Comparison of ENCODE assay signal across 8 cellular contexts in the genomic region with DNA sequence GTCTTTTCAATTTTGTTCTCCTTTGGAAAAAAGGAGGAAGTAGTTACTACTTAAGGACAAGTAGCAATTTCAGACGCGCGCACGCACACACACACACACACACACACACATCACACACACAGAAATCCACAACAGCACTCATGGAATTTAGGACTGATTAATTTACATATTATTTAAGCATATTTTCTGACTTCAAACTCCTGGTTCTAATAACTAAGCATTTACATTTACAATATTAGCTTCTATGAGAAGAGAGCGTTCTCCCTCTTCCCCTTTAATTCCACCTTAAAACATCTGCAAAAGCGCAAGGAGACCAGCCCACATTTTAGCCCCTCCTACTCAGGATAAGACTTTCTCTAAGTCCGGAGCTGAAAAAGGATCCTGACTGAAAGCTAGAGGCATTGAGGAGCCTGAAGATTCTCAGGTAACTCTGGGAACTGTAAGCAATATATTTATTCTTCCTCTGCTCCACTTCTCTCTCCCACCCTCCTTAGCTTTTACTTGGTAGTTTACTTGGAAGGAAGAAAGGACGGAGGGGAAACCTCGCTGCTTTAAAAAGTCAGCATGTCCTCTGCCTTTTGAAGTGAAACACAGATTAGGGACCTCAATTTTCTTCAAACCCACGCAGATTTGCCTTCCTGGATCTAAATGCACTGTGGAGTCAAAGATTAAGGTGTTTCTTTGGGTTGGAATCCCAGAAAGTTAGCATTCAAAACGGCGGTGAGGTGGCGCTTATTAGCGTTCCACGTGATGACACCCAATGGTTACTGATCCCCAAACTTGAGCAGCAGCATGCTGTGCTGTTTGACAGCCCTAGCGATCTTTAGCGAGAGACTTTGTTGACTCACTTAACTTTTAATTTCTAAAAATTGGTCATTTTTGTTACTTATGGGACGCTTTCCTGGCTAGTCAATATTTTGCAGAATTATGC. TPM values are rescaled to one million over a fixed set of nuclear protein-coding genes. Genes with fewer than 3 reads are reported as not detected.
DNase-seq lines count a peak whose midpoint lies in the region; ATAC-seq and TF ChIP-seq lines count a peak whose summit lies in the region.

A gene (plus strand): TSS at position 338 of the 931 bp plus-strand sequence. CDS start 25,406 bp downstream, outside the sequence.

- H3K4ac ChIP-seq in mesendoderm (ENCODE audit: low read depth, low read length): no peak within 1 kb of the TSS

- H3K79me1 ChIP-seq in mesendoderm (ENCODE audit: low read length): no peaks in the 10 kb centered on the region

- H3K4me1 ChIP-seq in endodermal cell (ENCODE audit: control insufficient read depth, insufficient read depth, low read length): no peaks in the 10 kb centered on the region
- no peaks in the 10 kb centered on the region for H3K4me1 ChIP-seq in mesendoderm (ENCODE audit: control insufficient read depth, low read depth, low read length)

- no peak within 1 kb of the TSS for H4K8ac ChIP-seq in mesendoderm (ENCODE audit: low read depth, low read length)

- H3K9me3 ChIP-seq in endodermal cell (ENCODE audit: control insufficient read depth, low read length): no peaks in the 10 kb centered on the region

- no peak within 1 kb of the TSS for H2BK5ac ChIP-seq in mesendoderm (ENCODE audit: low read length)

- peak; percentile 39 for DNase-seq in DMS114 treated with DMSO at 0.1 percent for 48 hours (lab: John Stamatoyannopoulos, UW; ENCODE audit: unreplicated experiment)
- DNase-seq in GM20000 (ENCODE audit: low spot score): peak; percentile 32
- peak; percentile 96 for DNase-seq in SKM-1 (lab: John Stamatoyannopoulos, UW; ENCODE audit: unreplicated experiment)
- peak; percentile 60 for DNase-seq in endodermal cell
- DNase-seq in mesendoderm: peak; percentile 78
- DNase-seq in type B pancreatic cell (ENCODE audit: extremely low spot score, unreplicated experiment): no peak
- DNase-seq in NCI-H187 treated with DMSO at 0.1 percent for 48 hours (lab: John Stamatoyannopoulos, UW): no peak

- no peak within 1 kb of the TSS for H3K27ac ChIP-seq in endodermal cell (ENCODE audit: low read depth, low read length)
- no peak within 1 kb of the TSS for H3K27ac ChIP-seq in mesendoderm (ENCODE audit: low read depth, low read length)

- peak within 1 kb of the TSS; percentile 12 for H3K27ac Mint-ChIP-seq in endodermal cell
- peak within 1 kb of the TSS; percentile 74 for H3K27ac Mint-ChIP-seq in type B pancreatic cell

- no peaks in the 10 kb centered on the region for H3K36me3 Mint-ChIP-seq in endodermal cell (ENCODE audit: low read depth)
- H3K36me3 Mint-ChIP-seq in type B pancreatic cell: no peaks in the 10 kb centered on the region

- H3K9ac ChIP-seq in endodermal cell (ENCODE audit: extremely low read depth, low read length, poor library complexity, severe bottlenecking): no peak within 1 kb of the TSS
- H3K9ac ChIP-seq in mesendoderm (ENCODE audit: low read length): peak within 1 kb of the TSS; percentile 61

- peak within 1 kb of the TSS; percentile 17 for H3K56ac ChIP-seq in mesendoderm (ENCODE audit: low read length)

- H3K27me3 Mint-ChIP-seq in endodermal cell (ENCODE audit: insufficient read depth) (peaks cover 7% of the 10 kb centered on the region), type B pancreatic cell (peaks cover 3% of the 10 kb centered on the region)

- peak within 1 kb of the TSS; percentile 59 for H3K4me3 Mint-ChIP-seq in endodermal cell
- H3K4me3 Mint-ChIP-seq in type B pancreatic cell: peak within 1 kb of the TSS; percentile 92

- no peak for TF ChIP-seq CTCF in GM20000 (IDR thresholded peaks at IDR 0.05; ENCODE audit: extremely low read depth, missing control alignments)
- no peak for TF ChIP-seq CTCF in endodermal cell (conservative IDR thresholded peaks at IDR 0.05)
- TF ChIP-seq CTCF in type B pancreatic cell (conservative IDR thresholded peaks at IDR 0.05): no peak

- no peaks in the 10 kb centered on the region for H3K79me2 ChIP-seq in mesendoderm (ENCODE audit: control insufficient read depth, insufficient read depth, low read length)

- H3K36me3 ChIP-seq in endodermal cell (ENCODE audit: control insufficient read depth, insufficient read depth, low read length) (no peaks in the 10 kb centered on the region), mesendoderm (ENCODE audit: control insufficient read depth, insufficient read depth, low read length) (no peaks in the 10 kb centered on the region)

- H3K27me3 ChIP-seq in endodermal cell (ENCODE audit: control insufficient read depth, insufficient read depth, low read length, poor library complexity, severe bottlenecking): peaks cover 6% of the 10 kb centered on the region
- H3K27me3 ChIP-seq in mesendoderm (ENCODE audit: insufficient read depth, low read length, poor library complexity): no peaks in the 10 kb centered on the region

- peak within 1 kb of the TSS; percentile 83 for H3K4me3 ChIP-seq in endodermal cell (ENCODE audit: low read length)
- peak within 1 kb of the TSS; percentile 2 for H3K4me3 ChIP-seq in mesendoderm (ENCODE audit: low read length)

- H2AK5ac ChIP-seq in mesendoderm (ENCODE audit: low read length): no peak within 1 kb of the TSS

- H2BK120ac ChIP-seq in mesendoderm (ENCODE audit: low read depth, low read length): no peak within 1 kb of the TSS

- H3K4me2 ChIP-seq in mesendoderm (ENCODE audit: low read length): peak within 1 kb of the TSS; percentile 65

- ATAC-seq in HG03520 (IDR thresholded peaks at IDR 0.05; ENCODE audit: unreplicated experiment): peak; percentile 77

- 15 to 30% methylated on average over 9 to 18 of the region's 18 CpGs for WGBS in endodermal cell (ENCODE audit: insufficient coverage in 1 of 2, insufficient read length in 1 of 2), 2 experiments
- no CpG with 5 or more reads among the region's 18 CpGs for WGBS in mesendoderm (ENCODE audit: extremely low coverage, insufficient coverage, low lambda C conversion rate)

- no peak within 1 kb of the TSS for H3K18ac ChIP-seq in mesendoderm (ENCODE audit: low read length)

- H2BK15ac ChIP-seq in mesendoderm (replicated peaks; ENCODE audit: low read depth): no peak within 1 kb of the TSS

- peaks cover 1% of the 10 kb centered on the region for H3K9me3 Mint-ChIP-seq in endodermal cell
- H3K9me3 Mint-ChIP-seq in type B pancreatic cell: peaks cover 5% of the 10 kb centered on the region

- no peak within 1 kb of the TSS for H4K5ac ChIP-seq in mesendoderm (ENCODE audit: low read length)

- H3K4me1 Mint-ChIP-seq in endodermal cell (no peaks in the 10 kb centered on the region), type B pancreatic cell (ENCODE audit: unreplicated experiment) (peaks cover 14% of the 10 kb centered on the region)

- H3K23ac ChIP-seq in mesendoderm (ENCODE audit: low read length): no peak within 1 kb of the TSS

RNA-seq across cellular contexts. Expression of the gene that starts here (rescaled TPM):
- total RNA-seq in endodermal cell (1 to 10 TPM in 1 of 2 donors, under 1 TPM in 1; 0.35 to 1.2 TPM), type B pancreatic cell (ENCODE audit: low replicate concordance) (2.8 and 2.9 TPM in 2 replicates)
- polyA plus RNA-seq in endodermal cell (2013, experiment 1 of 2): 2.5 TPM
- polyA plus RNA-seq in endodermal cell (2013, experiment 2 of 2): 2.1 TPM
- 0.62 TPM for polyA plus RNA-seq in mesendoderm (2013, experiment 1 of 2)
- polyA plus RNA-seq in mesendoderm (2013, experiment 2 of 2): 0.63 TPM

Comparison
In these comparisons a context has a peak if more than half of its experiments do, and no peak if none do; other contexts are left out.
1. DNase-seq: peak in DMS114 treated with DMSO at 0.1 percent for 48 hours (single experiment), GM20000 (single experiment), SKM-1 (single experiment), endodermal cell (single experiment) and mesendoderm (single experiment); none in type B pancreatic cell (single experiment) and NCI-H187 treated with DMSO at 0.1 percent for 48 hours (single experiment).